In the genomic region with DNA sequence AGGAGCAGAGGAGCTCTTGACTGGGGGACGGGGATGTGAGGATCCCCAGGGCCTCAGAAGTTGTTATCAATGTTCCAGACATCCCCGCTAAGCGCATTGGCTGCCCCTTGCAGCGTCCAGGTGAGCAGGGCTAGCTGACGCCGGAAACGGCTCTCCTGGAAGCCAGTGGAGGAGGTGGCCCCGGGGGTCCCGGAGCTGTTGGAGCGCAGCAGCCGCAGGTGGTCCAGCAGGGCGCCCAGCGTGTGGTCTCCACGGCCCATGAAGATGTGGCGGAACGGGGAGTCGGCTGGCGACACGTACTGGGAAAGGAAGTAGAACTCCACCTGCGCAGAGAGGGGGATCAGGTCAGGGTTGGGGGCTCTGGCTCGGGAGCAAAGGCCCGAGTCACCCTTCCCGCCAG, we compare ENCODE assay signal across 30 cellular contexts. TPM values are rescaled to one million over a fixed set of nuclear protein-coding genes. Genes with fewer than 3 reads are reported as not detected.
"Had no signal": no experiment of that assay in that cellular context is flagged by ENCODE, and none has a peak within 500 bp of the region (broad histone marks: within the 10 kb centered on the region; RNA-seq: fewer than 3 reads in every experiment).

No MANE protein-coding gene starts in this region.

- H3K4me1 ChIP-seq: breast epithelium had no signal

- H3K36me3 Mint-ChIP-seq: activated naive CD4-positive, alpha-beta T cell treated with anti-CD3 and anti-CD28 coated beads, Interleukin-2, amount 50 U/mL, for 24 hours had no signal

- H3K9me3 Mint-ChIP-seq: activated B cell treated with CpG ODN at 0.5 μM for 24 hours; activated CD4-positive, alpha-beta T cell treated with anti-CD3 and anti-CD28 coated beads, Interleukin-2, amount 10 ng/mL, durations not matched to agents 24 days and 14 days; activated naive CD4-positive, alpha-beta T cell treated with anti-CD3 and anti-CD28 coated beads, Interleukin-2, amount 50 U/mL, for 24 hours; activated T-cell treated with anti-CD3 and anti-CD28 coated beads, Interleukin-2, amount 50 U/mL, for 24 hours; activated T-helper 1 cell treated with anti-CD3 and anti-CD28 coated beads, Interleukin-12 subunit alpha, Interleukin-12 subunit beta, Interleukin-2, Interleukin-4 antibody, amounts not matched to agents 30 ng/mL and 10 ng/mL and 1 ng/mL, durations not matched to agents 14 hours and 24 hours and 36 hours; T-cell had no signal

- H3K27me3 Mint-ChIP-seq: activated B cell treated with CpG ODN at 0.5 μM for 24 hours; activated CD4-positive, alpha-beta T cell treated with anti-CD3 and anti-CD28 coated beads, Interleukin-2, amount 10 ng/mL, durations not matched to agents 24 days and 14 days; activated CD8-positive, alpha-beta memory T cell treated with anti-CD3 and anti-CD28 coated beads, Interleukin-2, amount 10 ng/mL, durations not matched to agents 7 days and 5 days; activated naive CD4-positive, alpha-beta T cell treated with anti-CD3 and anti-CD28 coated beads, Interleukin-2, amount 50 U/mL, for 24 hours; activated T-cell treated with anti-CD3 and anti-CD28 coated beads, Interleukin-2, amount 50 U/mL, for 24 hours; T-cell had no signal

- ATAC-seq: activated CD8-positive, alpha-beta memory T cell treated with anti-CD3 and anti-CD28 coated beads, Interleukin-2, amount 10 ng/mL, durations not matched to agents 7 days and 5 days; Panc1; Right ventricle myocardium inferior; T-cell had no signal

- H3K36me3 ChIP-seq: breast epithelium had no signal

- H3K4me3 ChIP-seq: breast epithelium, SK-N-MC had no signal

- H3K27me3 ChIP-seq: breast epithelium had no signal

- H3K27ac ChIP-seq: breast epithelium, SK-N-MC had no signal

- DNase-seq: activated B cell treated with CpG ODN at 0.5 μM for 24 hours; activated CD4-positive, alpha-beta T cell treated with anti-CD3 and anti-CD28 coated beads for 1 hour; activated CD4-positive, alpha-beta T cell treated with anti-CD3 and anti-CD28 coated beads, Interleukin-2, amount 10 ng/mL, durations not matched to agents 24 days and 14 days; activated CD4-positive, alpha-beta T cell treated with anti-CD3 and anti-CD28 coated beads, Interleukin-2, amount 50 U/mL, for 48 hours; activated CD8-positive, alpha-beta memory T cell treated with anti-CD3 and anti-CD28 coated beads, Interleukin-2, amount 10 ng/mL, durations not matched to agents 7 days and 5 days; activated effector memory CD4-positive, alpha-beta T cell treated with Interleukin-2 at 50 U/mL for 16 hours; activated naive CD4-positive, alpha-beta T cell; activated T-cell treated with anti-CD3 and anti-CD28 coated beads, Interleukin-2, amount 50 U/mL, for 24 hours; aorta; caudate nucleus; NCI-H1092; NCI-H1417; NCI-H1694 treated with DMSO at 0.1 percent for 48 hours; NCI-H2029 treated with DMSO at 0.1 percent for 48 hours; NCI-H345; NCI-H510A treated with DMSO at 0.1 percent for 48 hours; NCI-H69; NK-92 treated with Interleukin-12 subunit alpha and Interleukin-12 subunit beta, amount 100 ng/mL, for 24 hours; OCI-M1; RPMI8226; T-cell; T-helper 2 cell; T1000 had no signal

- H3K4me3 Mint-ChIP-seq: activated B cell treated with CpG ODN at 0.5 μM for 24 hours; activated CD4-positive, alpha-beta T cell treated with anti-CD3 and anti-CD28 coated beads, Interleukin-2, amount 10 ng/mL, durations not matched to agents 24 days and 14 days; activated CD8-positive, alpha-beta memory T cell treated with anti-CD3 and anti-CD28 coated beads, Interleukin-2, amount 10 ng/mL, durations not matched to agents 7 days and 5 days; activated naive CD4-positive, alpha-beta T cell treated with anti-CD3 and anti-CD28 coated beads, Interleukin-2, amount 50 U/mL, for 24 hours; activated T-cell treated with anti-CD3 and anti-CD28 coated beads, Interleukin-2, amount 50 U/mL, for 24 hours; activated T-helper 1 cell treated with anti-CD3 and anti-CD28 coated beads, Interleukin-12 subunit alpha, Interleukin-12 subunit beta, Interleukin-2, Interleukin-4 antibody, amounts not matched to agents 30 ng/mL and 10 ng/mL and 1 ng/mL, durations not matched to agents 14 hours and 24 hours and 36 hours; T-cell had no signal

- H3K27ac Mint-ChIP-seq: activated B cell treated with CpG ODN at 0.5 μM for 24 hours; activated CD4-positive, alpha-beta T cell treated with anti-CD3 and anti-CD28 coated beads, Interleukin-2, amount 10 ng/mL, durations not matched to agents 24 days and 14 days; activated CD8-positive, alpha-beta memory T cell treated with anti-CD3 and anti-CD28 coated beads, Interleukin-2, amount 10 ng/mL, durations not matched to agents 7 days and 5 days; activated naive CD4-positive, alpha-beta T cell treated with anti-CD3 and anti-CD28 coated beads, Interleukin-2, amount 50 U/mL, for 24 hours; activated T-cell treated with anti-CD3 and anti-CD28 coated beads, Interleukin-2, amount 50 U/mL, for 24 hours; activated T-helper 1 cell treated with anti-CD3 and anti-CD28 coated beads, Interleukin-12 subunit alpha, Interleukin-12 subunit beta, Interleukin-2, Interleukin-4 antibody, amounts not matched to agents 30 ng/mL and 10 ng/mL and 1 ng/mL, durations not matched to agents 14 hours and 24 hours and 36 hours; T-cell had no signal

- H3K9me3 ChIP-seq: breast epithelium had no signal

RNA-seq across cellular contexts. Expression of a gene that starts 20.5 kb away (rescaled TPM):
- total RNA-seq: MCF 10A had no signal
